11 cellular contexts compared by ENCODE assay signal in the genomic region with DNA sequence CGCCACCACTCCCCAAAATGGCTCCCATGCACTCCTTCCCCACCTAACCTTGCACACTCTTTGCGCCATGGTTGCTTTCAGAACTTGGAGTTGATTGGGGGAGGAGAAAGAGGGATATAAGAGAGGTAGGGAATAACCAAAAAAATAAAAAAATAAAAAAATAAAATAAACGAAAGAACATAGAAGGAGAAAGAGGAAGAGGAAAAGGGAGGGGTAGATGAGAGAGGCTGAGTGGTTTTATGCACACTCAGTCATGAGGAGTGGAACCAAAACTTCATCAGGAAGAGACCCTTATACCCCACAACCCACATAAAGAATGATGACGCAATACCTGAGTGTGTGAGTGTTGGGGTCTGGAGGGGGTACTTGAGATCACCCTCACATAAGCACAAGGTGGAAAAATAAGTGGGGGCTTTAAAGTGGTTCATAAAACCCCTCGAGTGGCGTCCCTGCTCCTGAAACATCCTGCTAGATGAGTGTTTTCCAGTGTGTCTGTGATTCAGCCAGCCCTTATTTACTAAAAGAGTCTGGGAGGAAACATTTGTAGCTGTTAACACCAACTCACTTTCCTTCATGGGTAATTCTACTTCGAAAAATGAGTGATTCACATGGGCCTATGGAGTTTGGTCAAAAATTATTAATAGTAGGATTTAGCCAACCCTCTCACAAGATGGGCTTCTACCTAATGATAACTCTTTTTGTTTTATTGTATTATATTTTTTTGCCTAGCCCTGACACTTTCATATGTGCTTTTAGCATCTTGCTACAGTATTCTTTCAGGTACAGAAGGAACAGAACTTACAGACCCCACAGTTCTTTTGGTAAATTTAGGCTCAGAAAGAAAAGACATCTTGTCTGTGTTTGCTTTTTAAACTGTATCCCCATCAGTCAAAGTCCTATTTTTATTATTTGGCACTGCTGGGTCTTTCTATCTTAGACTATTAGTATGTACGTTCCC. TPM values are rescaled to one million over a fixed set of nuclear protein-coding genes. Genes with fewer than 3 reads are reported as not detected.
DNase-seq lines count a peak whose midpoint lies in the region; ATAC-seq, FAIRE-seq and TF ChIP-seq lines count a peak whose summit lies in the region.
"Had no signal": no experiment of that assay in that cellular context is flagged by ENCODE, and none has a peak within 500 bp of the region (broad histone marks: within the 10 kb centered on the region; RNA-seq: fewer than 3 reads in every experiment).

No MANE protein-coding gene starts in this region.

- no peak overlapping the region for H2AFZ ChIP-seq in mammary epithelial cell (ENCODE audit: low read depth, low read length)

- H3K36me3 Mint-ChIP-seq in natural killer cell treated with Interleukin-12 subunit alpha and Interleukin-12 subunit beta and Interleukin-15 and Interleukin-18, amount 100 ng/mL, for 72 hours = peaks cover 21% of the 10 kb centered on the region

- DNase-seq in KBM-7 = peak; percentile 48
- DNase-seq in activated CD8-positive, alpha-beta memory T cell treated with anti-CD3 and anti-CD28 coated beads, Interleukin-2, amount 50 U/mL, for 48 hours = peak; percentile 65
- no peak for DNase-seq in natural killer cell treated with Interleukin-12 subunit alpha and Interleukin-12 subunit beta and Interleukin-15 and Interleukin-18, amount 100 ng/mL, for 72 hours (ENCODE audit: low spot score)
- DNase-seq in HTR-8/SVneo (ENCODE audit: insufficient read length, low spot score) = no peak
- DNase-seq in mammary epithelial cell = no peak
- DNase-seq in tibial artery = no peak
- DNase-seq: caudate nucleus, HCEC 1CT, pancreas had no signal

- H3K36me3 ChIP-seq in mammary epithelial cell (ENCODE audit: insufficient read depth, low read length) = no peaks in the 10 kb centered on the region
- no peaks in the 10 kb centered on the region for H3K36me3 ChIP-seq in tibial artery
- H3K36me3 ChIP-seq: pancreas had no signal

- WGBS in mammary epithelial cell (ENCODE audit: low coverage, missing lambda C conversion rate) = 76% methylated on average over 8 of the region's 8 CpGs

- no peak overlapping the region for H3K4me2 ChIP-seq in mammary epithelial cell (ENCODE audit: insufficient read depth, low read depth, low read length)

- H3K4me3 Mint-ChIP-seq in natural killer cell treated with Interleukin-12 subunit alpha and Interleukin-12 subunit beta and Interleukin-15 and Interleukin-18, amount 100 ng/mL, for 72 hours = peak overlapping the region; percentile 87

- H3K4me1 Mint-ChIP-seq in natural killer cell treated with Interleukin-12 subunit alpha and Interleukin-12 subunit beta and Interleukin-15 and Interleukin-18, amount 100 ng/mL, for 72 hours (ENCODE audit: low read depth in 2 of 2) = peaks cover 72 to 75% of the 10 kb centered on the region in 2 donors

- no peaks in the 10 kb centered on the region for H4K20me1 ChIP-seq in mammary epithelial cell (ENCODE audit: insufficient read depth, low read length)

- H3K9me3 ChIP-seq in mammary epithelial cell (replicated peaks; ENCODE audit: insufficient read depth, low read length) (no peaks in the 10 kb centered on the region), tibial artery (no peaks in the 10 kb centered on the region)
- H3K9me3 ChIP-seq: pancreas had no signal

- dilution Hi-C loops in mammary epithelial cell (cut with HindIII; ENCODE audit: low sequenced_read_pairs) = no loop called here

- no peaks in the 10 kb centered on the region for H3K27me3 Mint-ChIP-seq in natural killer cell treated with Interleukin-12 subunit alpha and Interleukin-12 subunit beta and Interleukin-15 and Interleukin-18, amount 100 ng/mL, for 72 hours

- TF ChIP-seq CTCF in GM12875 (IDR thresholded peaks at IDR 0.05; ENCODE audit: borderline replicate concordance, insufficient read depth, low read depth, low read length) (no peak), mammary epithelial cell (conservative IDR thresholded peaks at IDR 0.05 in 1 of 2, IDR thresholded peaks at IDR 0.05 in 1 of 2; ENCODE audit: extremely low read depth in 1 of 2, insufficient read depth in 1 of 2, low read depth in 1 of 2, low read length in 2 of 2) (no peak), tibial artery (IDR thresholded peaks at IDR 0.05) (no peak)

- no peak for ATAC-seq in natural killer cell treated with Interleukin-12 subunit alpha and Interleukin-12 subunit beta and Interleukin-15 and Interleukin-18, amount 100 ng/mL, for 72 hours
- ATAC-seq: pancreas had no signal

- peak overlapping the region; percentile 32 for H3K4me3 ChIP-seq in GM12875 (ENCODE audit: low read depth, low read length)
- no peak overlapping the region for H3K4me3 ChIP-seq in mammary epithelial cell (replicated peaks in 1 of 3; ENCODE audit: insufficient read depth in 1 of 3, low read depth in 2 of 3, low read length in 3 of 3)
- H3K4me3 ChIP-seq in tibial artery = no peak overlapping the region
- H3K4me3 ChIP-seq: pancreas had no signal

- H3K4me1 ChIP-seq in mammary epithelial cell (ENCODE audit: insufficient read depth, low read length) = no peaks in the 10 kb centered on the region
- no peaks in the 10 kb centered on the region for H3K4me1 ChIP-seq in tibial artery

- BruUV-seq in mammary epithelial cell (replicated peaks; lab: Mats Ljungman, UMichigan) = no TSS peak

- peak overlapping the region; percentile 83 to 95 for H3K27ac Mint-ChIP-seq in natural killer cell treated with Interleukin-12 subunit alpha and Interleukin-12 subunit beta and Interleukin-15 and Interleukin-18, amount 100 ng/mL, for 72 hours

- CTCF ChIA-PET in mammary epithelial cell (lab: Charles Lee; ENCODE audit: low non-redundant PET) = no interaction called here

- H3K27ac ChIP-seq in mammary epithelial cell (ENCODE audit: insufficient read depth, low read depth, low read length) (no peak overlapping the region), tibial artery (no peak overlapping the region)
- H3K27ac ChIP-seq: pancreas, RWPE1 had no signal

- intact Hi-C loops in mammary epithelial cell (cut with micrococcal nuclease) = no loop called here
- intact Hi-C loops in tibial artery (cut with DNase I; ENCODE audit: low total_unique reads) = no loop called here

- no peaks in the 10 kb centered on the region for H3K27me3 ChIP-seq in mammary epithelial cell (ENCODE audit: insufficient read depth, low read length)
- no peaks in the 10 kb centered on the region for H3K27me3 ChIP-seq in tibial artery
- H3K27me3 ChIP-seq: pancreas had no signal

- H3K9ac ChIP-seq in mammary epithelial cell (ENCODE audit: insufficient read depth, low read length) = no peak overlapping the region

- in situ Hi-C loops in KBM-7 (cut with MboI; ENCODE audit: low pct_unique_long_range_greater_than_20kb, low sequenced_read_pairs) = no loop called here
- in situ Hi-C loops in mammary epithelial cell (cut with MboI; ENCODE audit: low sequenced_read_pairs in 2 of 2) = no loop called here

- H3K79me2 ChIP-seq in mammary epithelial cell (ENCODE audit: insufficient read depth, low read length) = no peaks in the 10 kb centered on the region

- no peak for FAIRE-seq in HTR-8/SVneo (lab: Jason Lieb, UNC)
- FAIRE-seq: pancreas had no signal

- H3K9me3 Mint-ChIP-seq in natural killer cell treated with Interleukin-12 subunit alpha and Interleukin-12 subunit beta and Interleukin-15 and Interleukin-18, amount 100 ng/mL, for 72 hours = peaks cover 5% of the 10 kb centered on the region

RNA-seq across cellular contexts. Expression of gene SLAMF1, which starts 5.2 kb away (rescaled TPM):
- total RNA-seq in natural killer cell treated with Interleukin-12 subunit alpha and Interleukin-12 subunit beta and Interleukin-15 and Interleukin-18, amount 100 ng/mL, for 72 hours = 10 to 100 TPM; 52.1 to 86.2 TPM
- not detected for total RNA-seq in mammary epithelial cell
- polyA plus RNA-seq in mammary epithelial cell = not detected
- not detected for polyA minus RNA-seq in mammary epithelial cell

Comparison
In these comparisons a context has a peak if more than half of its experiments do, and no peak if none do; other contexts are left out.
1. DNase-seq: peak in KBM-7 (single experiment) and activated CD8-positive, alpha-beta memory T cell treated with anti-CD3 and anti-CD28 coated beads, Interleukin-2, amount 50 U/mL, for 48 hours (single experiment); none in natural killer cell treated with Interleukin-12 subunit alpha and Interleukin-12 subunit beta and Interleukin-15 and Interleukin-18, amount 100 ng/mL, for 72 hours (single experiment), HTR-8/SVneo (single experiment), mammary epithelial cell (single experiment) and tibial artery (0 of 2).
2. RNA of gene SLAMF1, which starts 5.2 kb away (total RNA-seq): 52.1 to 86.2 TPM in natural killer cell treated with Interleukin-12 subunit alpha and Interleukin-12 subunit beta and Interleukin-15 and Interleukin-18, amount 100 ng/mL, for 72 hours; not detected in mammary epithelial cell; every median in the first group is over 10 times any median in the second.